20 cellular contexts compared by ENCODE assay signal in genomic region chr10:86227501-86228258, GRCh38.
DNase-seq lines count a peak whose midpoint lies in the region; ATAC-seq, FAIRE-seq and TF ChIP-seq lines count a peak whose summit lies in the region.
"Had no signal": no experiment of that assay in that cellular context is flagged by ENCODE, and none has a peak within 500 bp of the region (broad histone marks: within the 10 kb centered on the region; RNA-seq: fewer than 3 reads in every experiment).

No MANE protein-coding gene starts in this region.

- intact Hi-C loops in kidney (cut with DNase I): no loop called here

- ATAC-seq in activated T-helper 17 cell treated with anti-CD3 and anti-CD28 coated beads, Interleukin-2, amount 50 U/mL, for 72 hours (replicated peaks): peak; percentile 15
- ATAC-seq in stimulated activated effector memory CD8-positive, alpha-beta T cell treated with anti-CD3 and anti-CD28 coated beads, Interleukin-12 subunit alpha, Interleukin-12 subunit beta, amount 100 ng/mL, for 72 hours: peak; percentile 2
- ATAC-seq: GM23338 had no signal

- no peaks in the 10 kb centered on the region for H3K9me3 ChIP-seq in kidney (ENCODE audit: control insufficient read depth in 1 of 2, low read length in 2 of 2)
- H3K9me3 ChIP-seq: BE2C, Caco-2 had no signal

- no peak overlapping the region for H3K27ac ChIP-seq in kidney (ENCODE audit: low read depth in 2 of 2, low read length in 2 of 2)

- peaks cover 4% of the 10 kb centered on the region for H3K4me1 Mint-ChIP-seq in activated T-helper 17 cell treated with anti-CD3 and anti-CD28 coated beads, Interleukin-2, amount 50 U/mL, for 72 hours
- peaks cover 7% of the 10 kb centered on the region for H3K4me1 Mint-ChIP-seq in stimulated activated effector memory CD8-positive, alpha-beta T cell treated with anti-CD3 and anti-CD28 coated beads, Interleukin-12 subunit alpha, Interleukin-12 subunit beta, amount 100 ng/mL, for 72 hours

- H3K36me3 ChIP-seq in kidney (ENCODE audit: control insufficient read depth in 1 of 2, insufficient read depth in 2 of 2, low read length in 2 of 2): no peaks in the 10 kb centered on the region
- H3K36me3 ChIP-seq: BE2C had no signal

- H3K9me3 Mint-ChIP-seq in activated T-helper 17 cell treated with anti-CD3 and anti-CD28 coated beads, Interleukin-2, amount 50 U/mL, for 72 hours: no peaks in the 10 kb centered on the region
- H3K9me3 Mint-ChIP-seq in stimulated activated effector memory CD8-positive, alpha-beta T cell treated with anti-CD3 and anti-CD28 coated beads, Interleukin-12 subunit alpha, Interleukin-12 subunit beta, amount 100 ng/mL, for 72 hours: no peaks in the 10 kb centered on the region
- H3K9me3 Mint-ChIP-seq: CD4-positive, alpha-beta T cell; GM23338 had no signal

- no peak overlapping the region for H3K27ac Mint-ChIP-seq in activated T-helper 17 cell treated with anti-CD3 and anti-CD28 coated beads, Interleukin-2, amount 50 U/mL, for 72 hours
- no peak overlapping the region for H3K27ac Mint-ChIP-seq in stimulated activated effector memory CD8-positive, alpha-beta T cell treated with anti-CD3 and anti-CD28 coated beads, Interleukin-12 subunit alpha, Interleukin-12 subunit beta, amount 100 ng/mL, for 72 hours
- H3K27ac Mint-ChIP-seq: CD4-positive, alpha-beta T cell; GM23338; HFFc6 had no signal

- no peak for FAIRE-seq in kidney (lab: Jason Lieb, UNC)
- FAIRE-seq: A204.1, D721Med, G401.6, GM12891, GM19239, H54 had no signal

- DNase-seq in kidney (peak; percentile 49), HPDE6-E6E7 (ENCODE audit: extremely low spot score) (no peak), erythroblast (lab: John Stamatoyannopoulos, UW) (no peak)
- DNase-seq in stimulated activated effector memory CD8-positive, alpha-beta T cell treated with anti-CD3 and anti-CD28 coated beads, Interleukin-12 subunit alpha, Interleukin-12 subunit beta, amount 100 ng/mL, for 72 hours (ENCODE audit: low spot score in 2 of 2): no peak
- no peak for DNase-seq in stimulated activated CD4-positive, alpha-beta T cell treated with anti-CD3 and anti-CD28 coated beads, Interleukin-4, amount 100 ng/mL, for 4 hours
- DNase-seq: ACHN; BE2C; C1 segment of cervical spinal cord; Caco-2; CD4-positive, alpha-beta T cell; HCEC 1CT; HFFc6 had no signal

- H3K4me3 Mint-ChIP-seq in activated T-helper 17 cell treated with anti-CD3 and anti-CD28 coated beads, Interleukin-2, amount 50 U/mL, for 72 hours: no peak overlapping the region
- H3K4me3 Mint-ChIP-seq in stimulated activated effector memory CD8-positive, alpha-beta T cell treated with anti-CD3 and anti-CD28 coated beads, Interleukin-12 subunit alpha, Interleukin-12 subunit beta, amount 100 ng/mL, for 72 hours: no peak overlapping the region
- H3K4me3 Mint-ChIP-seq: CD4-positive, alpha-beta T cell; GM23338; HFFc6 had no signal

- no peak for TF ChIP-seq CTCF in kidney (IDR thresholded peaks at IDR 0.05; ENCODE audit: borderline replicate concordance, extremely low read depth, insufficient read depth)

- no peak overlapping the region for H3K4me3 ChIP-seq in kidney (ENCODE audit: low read length in 2 of 2)
- H3K4me3 ChIP-seq: GM23338 had no signal

- no peak overlapping the region for H3K9ac ChIP-seq in kidney (ENCODE audit: low read length in 2 of 2)

- no peaks in the 10 kb centered on the region for H3K4me1 ChIP-seq in kidney (ENCODE audit: control insufficient read depth in 1 of 2, insufficient read depth in 1 of 2, low read depth in 1 of 2, low read length in 2 of 2)
- H3K4me1 ChIP-seq: BE2C, Caco-2 had no signal

- no peak for TF ChIP-seq POLR2A in erythroblast (IDR thresholded peaks at IDR 0.05; ENCODE audit: low read length)

- no peaks in the 10 kb centered on the region for H3K27me3 Mint-ChIP-seq in activated T-helper 17 cell treated with anti-CD3 and anti-CD28 coated beads, Interleukin-2, amount 50 U/mL, for 72 hours
- H3K27me3 Mint-ChIP-seq: CD4-positive, alpha-beta T cell had no signal

- H3K36me3 Mint-ChIP-seq in activated T-helper 17 cell treated with anti-CD3 and anti-CD28 coated beads, Interleukin-2, amount 50 U/mL, for 72 hours (ENCODE audit: low read depth): no peaks in the 10 kb centered on the region
- H3K36me3 Mint-ChIP-seq in stimulated activated effector memory CD8-positive, alpha-beta T cell treated with anti-CD3 and anti-CD28 coated beads, Interleukin-12 subunit alpha, Interleukin-12 subunit beta, amount 100 ng/mL, for 72 hours: no peaks in the 10 kb centered on the region
